25 cellular contexts compared by ENCODE assay signal in genomic region chr9:99041618-99042017, GRCh38.
DNase-seq lines count a peak whose midpoint lies in the region; ATAC-seq and TF ChIP-seq lines count a peak whose summit lies in the region.
"Had no signal": no experiment of that assay in that cellular context is flagged by ENCODE, and none has a peak within 500 bp of the region (broad histone marks: within the 10 kb centered on the region; RNA-seq: fewer than 3 reads in every experiment).

No MANE protein-coding gene starts in this region.

- no peak overlapping the region for H3K4me3 ChIP-seq in psoas muscle
- H3K4me3 ChIP-seq: right atrium auricular region, SK-N-MC, spleen, thyroid gland had no signal

- no peak for TF ChIP-seq CTCF in mesothelial cell of epicardium (IDR thresholded peaks at IDR 0.05; ENCODE audit: unreplicated experiment)
- TF ChIP-seq CTCF in psoas muscle (IDR thresholded peaks at IDR 0.05) = no peak

- peak overlapping the region; percentile 20 for H3K4me3 Mint-ChIP-seq in activated CD4-positive, alpha-beta T cell treated with anti-CD3 and anti-CD28 coated beads, Interleukin-2, amount 10 ng/mL, durations not matched to agents 24 days and 14 days
- no peak overlapping the region for H3K4me3 Mint-ChIP-seq in central memory CD8-positive, alpha-beta T cell
- H3K4me3 Mint-ChIP-seq in mesothelial cell of epicardium = no peak overlapping the region
- no peak overlapping the region for H3K4me3 Mint-ChIP-seq in stimulated activated effector memory CD8-positive, alpha-beta T cell treated with anti-CD3 and anti-CD28 coated beads, Interleukin-12 subunit alpha, Interleukin-12 subunit beta, amount 100 ng/mL, for 72 hours
- H3K4me3 Mint-ChIP-seq: activated T-cell treated with anti-CD3 and anti-CD28 coated beads, Interleukin-2, amount 50 U/mL, for 4 hours; CD4-positive, CD25-positive, alpha-beta regulatory T cell; endodermal cell; T-helper 2 cell treated with Interferon-gamma antibody and Interleukin-4, amounts not matched to agents 5 μg/mL and 100 μg/mL, for 36 hours had no signal

- H3K27ac ChIP-seq in psoas muscle = no peak overlapping the region
- H3K27ac ChIP-seq: right atrium auricular region, SK-N-MC, thyroid gland, VCaP had no signal

- peaks cover 3% of the 10 kb centered on the region for H3K27me3 Mint-ChIP-seq in activated CD4-positive, alpha-beta T cell treated with anti-CD3 and anti-CD28 coated beads, Interleukin-2, amount 10 ng/mL, durations not matched to agents 24 days and 14 days
- H3K27me3 Mint-ChIP-seq in central memory CD8-positive, alpha-beta T cell = no peaks in the 10 kb centered on the region
- H3K27me3 Mint-ChIP-seq in mesothelial cell of epicardium (ENCODE audit: low read depth) = no peaks in the 10 kb centered on the region
- H3K27me3 Mint-ChIP-seq: CD4-positive, CD25-positive, alpha-beta regulatory T cell had no signal

- H3K27me3 ChIP-seq in psoas muscle (ENCODE audit: insufficient read depth in 3 of 3, low read length in 2 of 3) = peaks cover 0 to 4% (median 0%) of the 10 kb centered on the region in 3 donors
- H3K27me3 ChIP-seq: right atrium auricular region, spleen, thyroid gland had no signal

- peaks cover 21% of the 10 kb centered on the region for H3K9me3 Mint-ChIP-seq in activated CD4-positive, alpha-beta T cell treated with anti-CD3 and anti-CD28 coated beads, Interleukin-2, amount 10 ng/mL, durations not matched to agents 24 days and 14 days
- H3K9me3 Mint-ChIP-seq in central memory CD8-positive, alpha-beta T cell = no peaks in the 10 kb centered on the region
- H3K9me3 Mint-ChIP-seq in mesothelial cell of epicardium = peaks cover 19% of the 10 kb centered on the region
- H3K9me3 Mint-ChIP-seq in stimulated activated effector memory CD8-positive, alpha-beta T cell treated with anti-CD3 and anti-CD28 coated beads, Interleukin-12 subunit alpha, Interleukin-12 subunit beta, amount 100 ng/mL, for 72 hours = peaks cover 5% of the 10 kb centered on the region

- no peak overlapping the region for H3K27ac Mint-ChIP-seq in activated CD4-positive, alpha-beta T cell treated with anti-CD3 and anti-CD28 coated beads, Interleukin-2, amount 10 ng/mL, durations not matched to agents 24 days and 14 days
- peak overlapping the region; percentile 26 for H3K27ac Mint-ChIP-seq in central memory CD8-positive, alpha-beta T cell (ENCODE audit: low read depth)
- H3K27ac Mint-ChIP-seq in mesothelial cell of epicardium = peak overlapping the region; percentile 55
- peak overlapping the region; percentile 48 for H3K27ac Mint-ChIP-seq in stimulated activated effector memory CD8-positive, alpha-beta T cell treated with anti-CD3 and anti-CD28 coated beads, Interleukin-12 subunit alpha, Interleukin-12 subunit beta, amount 100 ng/mL, for 72 hours
- H3K27ac Mint-ChIP-seq: CD4-positive, CD25-positive, alpha-beta regulatory T cell; endodermal cell had no signal

- peaks cover 14% of the 10 kb centered on the region for H3K36me3 Mint-ChIP-seq in activated CD4-positive, alpha-beta T cell treated with anti-CD3 and anti-CD28 coated beads, Interleukin-2, amount 10 ng/mL, durations not matched to agents 24 days and 14 days (ENCODE audit: low read depth)
- H3K36me3 Mint-ChIP-seq in central memory CD8-positive, alpha-beta T cell (ENCODE audit: insufficient read depth) = peaks cover 1% of the 10 kb centered on the region
- H3K36me3 Mint-ChIP-seq in mesothelial cell of epicardium = peaks cover 6% of the 10 kb centered on the region
- no peaks in the 10 kb centered on the region for H3K36me3 Mint-ChIP-seq in stimulated activated effector memory CD8-positive, alpha-beta T cell treated with anti-CD3 and anti-CD28 coated beads, Interleukin-12 subunit alpha, Interleukin-12 subunit beta, amount 100 ng/mL, for 72 hours

- peak; percentile 28 for ATAC-seq in central memory CD8-positive, alpha-beta T cell (replicated peaks; ENCODE audit: extremely low read depth, poor library complexity, severe bottlenecking)
- peak; percentile 46 for ATAC-seq in stimulated activated effector memory CD8-positive, alpha-beta T cell treated with anti-CD3 and anti-CD28 coated beads, Interleukin-12 subunit alpha, Interleukin-12 subunit beta, amount 100 ng/mL, for 72 hours
- ATAC-seq in psoas muscle = no peak
- no peak for ATAC-seq in GM18867 (IDR thresholded peaks at IDR 0.05; ENCODE audit: unreplicated experiment)
- ATAC-seq: activated T-cell treated with anti-CD3 and anti-CD28 coated beads, Interleukin-2, amount 50 U/mL, for 4 hours had no signal

- H3K9me3 ChIP-seq in psoas muscle = peaks cover 3% of the 10 kb centered on the region
- H3K9me3 ChIP-seq: thyroid gland had no signal

- H3K4me1 ChIP-seq in psoas muscle = no peaks in the 10 kb centered on the region

- peaks cover 55% of the 10 kb centered on the region for H3K4me1 Mint-ChIP-seq in activated CD4-positive, alpha-beta T cell treated with anti-CD3 and anti-CD28 coated beads, Interleukin-2, amount 10 ng/mL, durations not matched to agents 24 days and 14 days
- peaks cover 49% of the 10 kb centered on the region for H3K4me1 Mint-ChIP-seq in central memory CD8-positive, alpha-beta T cell
- peaks cover 14% of the 10 kb centered on the region for H3K4me1 Mint-ChIP-seq in mesothelial cell of epicardium
- H3K4me1 Mint-ChIP-seq in stimulated activated effector memory CD8-positive, alpha-beta T cell treated with anti-CD3 and anti-CD28 coated beads, Interleukin-12 subunit alpha, Interleukin-12 subunit beta, amount 100 ng/mL, for 72 hours = peaks cover 56% of the 10 kb centered on the region
- H3K4me1 Mint-ChIP-seq: endodermal cell had no signal

- peaks cover 0 to 4% of the 10 kb centered on the region in 2 donors for H3K36me3 ChIP-seq in psoas muscle (ENCODE audit: insufficient read depth in 1 of 2, low read depth in 1 of 2)
- H3K36me3 ChIP-seq: spleen, thyroid gland had no signal

- DNase-seq in activated CD4-positive, alpha-beta T cell treated with anti-CD3 and anti-CD28 coated beads, Interleukin-2, amount 10 ng/mL, durations not matched to agents 24 days and 14 days = no peak
- DNase-seq in activated CD4-positive, alpha-beta T cell treated with anti-CD3 and anti-CD28 coated beads for 48 hours = no peak
- no peak for DNase-seq in central memory CD8-positive, alpha-beta T cell (ENCODE audit: low spot score in 2 of 2)
- DNase-seq in mesothelial cell of epicardium (ENCODE audit: low spot score in 2 of 2, unreplicated experiment in 2 of 2) = no peak
- DNase-seq in stimulated activated effector memory CD8-positive, alpha-beta T cell treated with anti-CD3 and anti-CD28 coated beads, Interleukin-12 subunit alpha, Interleukin-12 subunit beta, amount 100 ng/mL, for 72 hours (ENCODE audit: low spot score in 2 of 2) = no peak
- DNase-seq in psoas muscle = no peak
- no peak for DNase-seq in germinal center (ENCODE audit: low spot score)
- DNase-seq: activated CD4-positive, alpha-beta T cell treated with anti-CD3 and anti-CD28 coated beads for 4 hours; activated T-cell treated with anti-CD3 and anti-CD28 coated beads, Interleukin-2, amount 50 U/mL, for 4 hours; Calu3; CD4-positive, CD25-positive, alpha-beta regulatory T cell; DND-41; kidney; NCI-H1105 treated with DMSO at 0.1 percent for 48 hours; NCI-H2029; NCI-H526; spleen; stimulated activated CD4-positive, alpha-beta T cell treated with anti-CD3 and anti-CD28 coated beads, Interleukin-2, amount 100 ng/mL, for 24 hours; thyroid gland had no signal

- WGBS in psoas muscle, 3 donors = 97 to 99% (median 98%) methylated on average over 4 of the region's 4 CpGs

- intact Hi-C loops in activated CD4-positive, alpha-beta T cell treated with anti-CD3 and anti-CD28 coated beads, Interleukin-2, amount 10 ng/mL, durations not matched to agents 24 days and 14 days (cut with micrococcal nuclease) = no loop called here
- intact Hi-C loops in psoas muscle (cut with DNase I) = no loop called here

Comparison
In these comparisons a context has a peak if more than half of its experiments do, and no peak if none do; other contexts are left out.
1. ATAC-seq: peak in central memory CD8-positive, alpha-beta T cell (single experiment) and stimulated activated effector memory CD8-positive, alpha-beta T cell treated with anti-CD3 and anti-CD28 coated beads, Interleukin-12 subunit alpha, Interleukin-12 subunit beta, amount 100 ng/mL, for 72 hours (single experiment); none in psoas muscle (0 of 4) and GM18867 (single experiment).